Comparison of ENCODE assay signal across 1 cellular context in the genomic region with DNA sequence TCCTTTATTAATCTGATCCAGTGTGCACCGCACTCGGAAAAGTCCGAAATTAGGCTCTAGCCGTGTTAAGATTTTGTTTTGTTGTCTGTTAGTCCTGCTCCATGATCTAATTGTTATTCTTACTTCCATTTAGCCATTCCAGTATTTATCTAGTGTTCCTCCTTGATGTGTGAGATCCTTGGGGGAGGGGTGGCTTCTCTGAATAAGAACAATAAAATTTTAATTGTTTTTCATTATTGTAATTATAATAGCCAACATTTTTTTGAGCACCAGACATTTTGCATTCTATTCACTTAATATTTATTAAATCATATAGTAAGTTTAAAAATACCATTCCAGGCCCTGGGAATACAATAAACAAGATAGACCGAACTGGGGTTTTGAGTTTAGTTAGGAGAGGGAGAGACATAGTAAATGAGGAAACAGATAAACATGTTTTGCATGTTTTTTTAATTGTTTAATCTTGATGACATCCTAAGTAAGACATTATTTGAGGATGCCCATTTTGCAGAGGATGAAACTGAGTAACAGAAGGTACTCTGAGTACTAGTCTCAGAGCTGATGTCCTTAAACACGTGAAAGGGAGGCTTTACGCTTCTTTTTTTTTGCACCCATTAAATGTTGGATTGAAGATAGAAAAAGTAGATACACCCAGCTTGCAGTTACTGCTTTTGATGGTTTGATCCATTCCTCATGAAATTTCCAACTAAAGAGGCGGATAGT.
TF ChIP-seq lines count a peak whose summit lies in the region.

No MANE protein-coding gene starts in this region.

TF ChIP-seq in H1, 55 proteins besides CTCF, POLR2A, EP300 and RAD21 (continued from another document):
- TF ChIP-seq HDAC6 (IDR thresholded peaks at IDR 0.05; ENCODE audit: low read depth, low read length) (no peak), CREB1 (IDR thresholded peaks at IDR 0.05) (no peak), NRF1 (IDR thresholded peaks at IDR 0.05; ENCODE audit: low read depth, low read length) (no peak), CBX8 (IDR thresholded peaks at IDR 0.05; ENCODE audit: borderline replicate concordance, low read depth, low read length) (no peak), RXRA (IDR thresholded peaks at IDR 0.05; ENCODE audit: insufficient read depth, low read depth, low read length) (no peak), SRF (IDR thresholded peaks at IDR 0.05; ENCODE audit: low read depth, low read length) (no peak), CHD7 (IDR thresholded peaks at IDR 0.05; ENCODE audit: insufficient replicate concordance, low read length) (no peak), SIN3A (conservative IDR thresholded peaks at IDR 0.05 in 1 of 2, IDR thresholded peaks at IDR 0.05 in 1 of 2; ENCODE audit: low read depth in 1 of 2, low read length in 2 of 2) (no peak), SP4 (IDR thresholded peaks at IDR 0.05; ENCODE audit: low read length) (no peak), TBP (IDR thresholded peaks at IDR 0.05; ENCODE audit: low read depth, low read length) (no peak), CHD1 (IDR thresholded peaks at IDR 0.05; ENCODE audit: low read depth, low read length) (no peak)
- TF ChIP-seq, protein P1, sequence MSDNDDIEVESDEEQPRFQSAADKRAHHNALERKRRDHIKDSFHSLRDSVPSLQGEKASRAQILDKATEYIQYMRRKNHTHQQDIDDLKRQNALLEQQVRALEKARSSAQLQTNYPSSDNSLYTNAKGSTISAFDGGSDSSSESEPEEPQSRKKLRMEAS (IDR thresholded peaks at IDR 0.05), result no peak
